In genomic region chr11:125079151-125079877, GRCh38 we compare ENCODE assay signal across 16 cellular contexts. TPM values are rescaled to one million over a fixed set of nuclear protein-coding genes. Genes with fewer than 3 reads are reported as not detected.
DNase-seq lines count a peak whose midpoint lies in the region; FAIRE-seq lines count a peak whose summit lies in the region.
"Had no signal": no experiment of that assay in that cellular context is flagged by ENCODE, and none has a peak within 500 bp of the region (broad histone marks: within the 10 kb centered on the region; RNA-seq: fewer than 3 reads in every experiment).

No MANE protein-coding gene starts in this region.

- no peaks in the 10 kb centered on the region for H3K9me3 Mint-ChIP-seq in activated CD4-positive, alpha-beta T cell treated with anti-CD3 and anti-CD28 coated beads, Interleukin-2, amount 10 ng/mL, durations not matched to agents 24 days and 14 days
- H3K9me3 Mint-ChIP-seq: activated naive CD8-positive, alpha-beta T cell treated with anti-CD3 and anti-CD28 coated beads, Interleukin-2, amount 10 ng/mL, durations not matched to agents 7 days and 5 days; central memory CD8-positive, alpha-beta T cell had no signal

- H3K4me3 Mint-ChIP-seq in activated CD4-positive, alpha-beta T cell treated with anti-CD3 and anti-CD28 coated beads, Interleukin-2, amount 10 ng/mL, durations not matched to agents 24 days and 14 days = no peak overlapping the region
- H3K4me3 Mint-ChIP-seq: activated naive CD8-positive, alpha-beta T cell treated with anti-CD3 and anti-CD28 coated beads, Interleukin-2, amount 10 ng/mL, durations not matched to agents 7 days and 5 days; central memory CD8-positive, alpha-beta T cell; naive thymus-derived CD8-positive, alpha-beta T cell had no signal

- no peak for FAIRE-seq in urothelium cell line (lab: Jason Lieb, UNC)

- H3K27ac Mint-ChIP-seq in activated CD4-positive, alpha-beta T cell treated with anti-CD3 and anti-CD28 coated beads, Interleukin-2, amount 10 ng/mL, durations not matched to agents 24 days and 14 days = no peak overlapping the region
- H3K27ac Mint-ChIP-seq: activated naive CD8-positive, alpha-beta T cell treated with anti-CD3 and anti-CD28 coated beads, Interleukin-2, amount 10 ng/mL, durations not matched to agents 7 days and 5 days; naive thymus-derived CD8-positive, alpha-beta T cell had no signal

- no peaks in the 10 kb centered on the region for H3K36me3 Mint-ChIP-seq in activated CD4-positive, alpha-beta T cell treated with anti-CD3 and anti-CD28 coated beads, Interleukin-2, amount 10 ng/mL, durations not matched to agents 24 days and 14 days (ENCODE audit: low read depth)
- H3K36me3 Mint-ChIP-seq: activated naive CD8-positive, alpha-beta T cell treated with anti-CD3 and anti-CD28 coated beads, Interleukin-2, amount 10 ng/mL, durations not matched to agents 7 days and 5 days; naive thymus-derived CD8-positive, alpha-beta T cell had no signal

- no peaks in the 10 kb centered on the region for H3K27me3 Mint-ChIP-seq in activated CD4-positive, alpha-beta T cell treated with anti-CD3 and anti-CD28 coated beads, Interleukin-2, amount 10 ng/mL, durations not matched to agents 24 days and 14 days
- H3K27me3 Mint-ChIP-seq: activated naive CD8-positive, alpha-beta T cell treated with anti-CD3 and anti-CD28 coated beads, Interleukin-2, amount 10 ng/mL, durations not matched to agents 7 days and 5 days had no signal

- intact Hi-C loops in activated CD4-positive, alpha-beta T cell treated with anti-CD3 and anti-CD28 coated beads, Interleukin-2, amount 10 ng/mL, durations not matched to agents 24 days and 14 days (cut with micrococcal nuclease) = no loop called here

- H3K4me1 Mint-ChIP-seq in activated CD4-positive, alpha-beta T cell treated with anti-CD3 and anti-CD28 coated beads, Interleukin-2, amount 10 ng/mL, durations not matched to agents 24 days and 14 days = no peaks in the 10 kb centered on the region
- H3K4me1 Mint-ChIP-seq: activated naive CD8-positive, alpha-beta T cell treated with anti-CD3 and anti-CD28 coated beads, Interleukin-2, amount 10 ng/mL, durations not matched to agents 7 days and 5 days had no signal

- DNase-seq in HT1080 (ENCODE audit: low read depth) (peak; percentile 74), SKM-1 treated with dmso at 0.1 percent for 144 hours (lab: John Stamatoyannopoulos, UW; ENCODE audit: unreplicated experiment) (peak; percentile 52), iris pigment epithelial cell (ENCODE audit: low read depth) (peak; percentile 33), urothelium cell line (ENCODE audit: low spot score) (peak; percentile 31), 8988T (no peak), NCI-H2227 treated with DMSO at 0.1 percent for 48 hours (lab: John Stamatoyannopoulos, UW) (no peak)
- DNase-seq in activated CD4-positive, alpha-beta T cell treated with anti-CD3 and anti-CD28 coated beads, Interleukin-2, amount 10 ng/mL, durations not matched to agents 24 days and 14 days = no peak
- DNase-seq: activated naive CD8-positive, alpha-beta T cell treated with anti-CD3 and anti-CD28 coated beads, Interleukin-2, amount 10 ng/mL, durations not matched to agents 7 days and 5 days; effector CD8-positive, alpha-beta T cell; MG63; naive thymus-derived CD8-positive, alpha-beta T cell; NCI-H1930; NCI-H510A; stimulated activated CD8-positive, alpha-beta memory T cell treated with anti-CD3 and anti-CD28 coated beads, Interleukin-4, amount 100 ng/mL, for 48 hours; T-helper 9 cell had no signal

RNA-seq across cellular contexts. Expression of gene SLC37A2, which starts 16.2 kb away (rescaled TPM):
- 9.9 and 10.1 TPM in 2 replicates for total RNA-seq in HT1080 (2014; rRNA removed; shearing (Covaris generic))
- polyA plus RNA-seq in HT1080 (2015; cell fraction: cytosol; rRNA removed) = 5.6 and 6.0 TPM in 2 replicates
- 16.6 and 16.8 TPM in 2 replicates for polyA plus RNA-seq in HT1080 (2015; cell fraction: nucleus; rRNA removed)
- 0.07 TPM in 2 replicates for total RNA-seq in activated CD4-positive, alpha-beta T cell treated with anti-CD3 and anti-CD28 coated beads, Interleukin-2, amount 10 ng/mL, durations not matched to agents 24 days and 14 days

RNA-seq across cellular contexts. Expression of gene TMEM218, which starts 32.1 kb away (rescaled TPM):
- 24.9 and 29.8 TPM in 2 replicates for total RNA-seq in HT1080 (2014; rRNA removed; shearing (Covaris generic))
- polyA plus RNA-seq in HT1080 (2015; cell fraction: cytosol; rRNA removed) = 20.7 and 27.0 TPM in 2 replicates
- polyA plus RNA-seq in HT1080 (2015; cell fraction: nucleus; rRNA removed) = 27.8 and 28.7 TPM in 2 replicates
- 17.3 and 18.2 TPM in 2 replicates for total RNA-seq in activated CD4-positive, alpha-beta T cell treated with anti-CD3 and anti-CD28 coated beads, Interleukin-2, amount 10 ng/mL, durations not matched to agents 24 days and 14 days

Comparison
In these comparisons a context has a peak if more than half of its experiments do, and no peak if none do; other contexts are left out.
1. DNase-seq: peak in HT1080 (single experiment), SKM-1 treated with dmso at 0.1 percent for 144 hours (single experiment), iris pigment epithelial cell (single experiment) and urothelium cell line (single experiment); none in activated CD4-positive, alpha-beta T cell treated with anti-CD3 and anti-CD28 coated beads, Interleukin-2, amount 10 ng/mL, durations not matched to agents 24 days and 14 days (single experiment), 8988T (single experiment) and NCI-H2227 treated with DMSO at 0.1 percent for 48 hours (single experiment).
2. RNA of gene SLC37A2, which starts 16.2 kb away (total RNA-seq): 9.9 to 10.1 TPM in HT1080; 0.07 TPM in activated CD4-positive, alpha-beta T cell treated with anti-CD3 and anti-CD28 coated beads, Interleukin-2, amount 10 ng/mL, durations not matched to agents 24 days and 14 days; every median in the first group is over 10 times any median in the second.